ENCODE assay signal across 9 cellular contexts in the genomic region with DNA sequence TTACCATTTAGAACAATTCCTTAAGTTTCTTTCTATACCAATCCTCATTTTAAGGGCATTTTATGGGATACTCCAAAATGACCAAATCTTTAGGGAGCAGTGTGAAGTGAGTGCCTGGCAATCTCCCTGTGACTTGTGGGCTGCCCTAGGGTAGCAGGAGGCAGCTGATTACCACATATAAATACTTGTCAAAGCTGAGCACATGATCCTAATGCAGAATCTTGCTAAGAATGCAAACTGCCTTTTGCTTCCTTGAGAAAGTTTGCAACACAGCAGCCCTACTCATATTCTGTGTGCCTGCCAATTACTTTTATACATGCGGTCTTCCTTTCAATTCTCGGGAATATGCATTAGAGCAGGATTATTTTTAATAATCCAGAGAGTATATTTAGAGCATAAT. TPM values are rescaled to one million over a fixed set of nuclear protein-coding genes. Genes with fewer than 3 reads are reported as not detected.
DNase-seq lines count a peak whose midpoint lies in the region; ATAC-seq and TF ChIP-seq lines count a peak whose summit lies in the region.
"Had no signal": no experiment of that assay in that cellular context is flagged by ENCODE, and none has a peak within 500 bp of the region (broad histone marks: within the 10 kb centered on the region; RNA-seq: fewer than 3 reads in every experiment).

No MANE protein-coding gene starts in this region.

- no peak overlapping the region for H3K4me3 ChIP-seq in upper lobe of right lung
- H3K4me3 ChIP-seq: left ventricle myocardium inferior had no signal

- peak; percentile 22 for DNase-seq in LHCN-M2 (ENCODE audit: low read depth)
- peak; percentile 92 for DNase-seq in SIG-M5 treated with dmso at 0.1 percent for 504 hours (lab: John Stamatoyannopoulos, UW; ENCODE audit: unreplicated experiment)
- DNase-seq in fibroblast of the conjunctiva (ENCODE audit: low read depth): peak; percentile 29
- DNase-seq in upper lobe of right lung: no peak
- DNase-seq in OCI-M2 (lab: John Stamatoyannopoulos, UW; ENCODE audit: unreplicated experiment): no peak
- no peak for DNase-seq in activated CD4-positive, alpha-beta T cell treated with anti-CD3 and anti-CD28 coated beads, Interleukin-2, amount 50 U/mL, for 4 hours
- no peak for DNase-seq in epidermal melanocyte (ENCODE audit: insufficient read length, low spot score)
- DNase-seq: activated B cell treated with CpG ODN at 0.5 μM for 24 hours had no signal

- intact Hi-C loops in upper lobe of right lung (cut with DNase I): no loop called here

- H3K4me1 ChIP-seq in upper lobe of right lung: peaks cover 16% of the 10 kb centered on the region

- peak; percentile 74 for ATAC-seq in upper lobe of right lung

- no peaks in the 10 kb centered on the region for H3K9me3 ChIP-seq in upper lobe of right lung
- H3K9me3 ChIP-seq: left ventricle myocardium inferior had no signal

- no peak overlapping the region for H3K27ac ChIP-seq in upper lobe of right lung
- H3K27ac ChIP-seq: left ventricle myocardium inferior had no signal

- no peaks in the 10 kb centered on the region for H3K36me3 ChIP-seq in upper lobe of right lung
- H3K36me3 ChIP-seq: left ventricle myocardium inferior had no signal

- no peak for TF ChIP-seq CTCF in upper lobe of right lung (IDR thresholded peaks at IDR 0.05)

- no peaks in the 10 kb centered on the region for H3K27me3 ChIP-seq in upper lobe of right lung

RNA-seq across cellular contexts. Expression of a gene that starts 18.2 kb away (rescaled TPM):
- total RNA-seq in LHCN-M2 (2014; rRNA removed): 90.2 and 90.5 TPM in 2 replicates
- 167 TPM for polyA plus RNA-seq in LHCN-M2 (2012)
- 19.3 TPM for total RNA-seq in upper lobe of right lung

Comparison
In these comparisons a context has a peak if more than half of its experiments do, and no peak if none do; other contexts are left out.
1. DNase-seq: peak in LHCN-M2 (single experiment), SIG-M5 treated with dmso at 0.1 percent for 504 hours (single experiment) and fibroblast of the conjunctiva (single experiment); none in upper lobe of right lung (single experiment), OCI-M2 (single experiment), activated CD4-positive, alpha-beta T cell treated with anti-CD3 and anti-CD28 coated beads, Interleukin-2, amount 50 U/mL, for 4 hours (0 of 2) and epidermal melanocyte (single experiment).